In the genomic region with DNA sequence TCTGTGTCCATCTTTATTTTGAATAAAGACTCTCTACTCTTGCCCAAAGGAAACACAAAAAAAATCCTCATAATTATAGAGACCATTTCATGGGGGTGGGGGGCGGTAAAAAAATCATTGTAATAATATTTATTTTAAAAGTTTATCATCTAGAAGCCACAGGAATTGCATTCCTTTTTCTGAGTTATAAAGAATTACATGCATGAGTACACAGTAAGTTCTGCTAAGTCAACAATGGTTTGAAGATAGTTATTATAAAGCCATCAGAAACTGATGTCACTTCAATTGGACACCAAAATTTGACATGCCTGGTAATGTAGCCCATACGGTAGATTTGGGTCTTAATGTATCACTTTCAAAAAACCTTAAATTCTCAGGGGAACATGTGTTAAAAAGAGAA, we compare ENCODE assay signal across 28 cellular contexts.
DNase-seq lines count a peak whose midpoint lies in the region; ATAC-seq and TF ChIP-seq lines count a peak whose summit lies in the region.
"Had no signal": no experiment of that assay in that cellular context is flagged by ENCODE, and none has a peak within 500 bp of the region (broad histone marks: within the 10 kb centered on the region; RNA-seq: fewer than 3 reads in every experiment).

No MANE protein-coding gene starts in this region.

- H3K23ac ChIP-seq in IMR-90 (ENCODE audit: low read depth, low read length) = no peak overlapping the region

- no peak overlapping the region for H2BK20ac ChIP-seq in IMR-90 (ENCODE audit: low read depth, low read length)

- H3K36me3 ChIP-seq in IMR-90 (ENCODE audit: control insufficient read depth, insufficient read depth, low read length) (no peaks in the 10 kb centered on the region), adipocyte (ENCODE audit: control insufficient read depth, insufficient read depth, low read length, severe bottlenecking) (no peaks in the 10 kb centered on the region), skeletal muscle satellite cell (ENCODE audit: insufficient read depth, low read length) (no peaks in the 10 kb centered on the region)
- H3K36me3 ChIP-seq: BE2C, SJSA1 had no signal

- H2BK120ac ChIP-seq in IMR-90 (ENCODE audit: low read depth, low read length) = no peak overlapping the region

- TF ChIP-seq POLR2A in IMR-90 (IDR thresholded peaks at IDR 0.05; ENCODE audit: low read depth, low read length) = no peak

- in situ Hi-C loops in IMR-90 (cut with MboI; ENCODE audit: low sequenced_read_pairs) = loop anchor here (5.0 kb wide), 1 partner anchor 792 kb away; no protein-coding TSS in a partner anchor

- H3K27me3 ChIP-seq in IMR-90 (ENCODE audit: control insufficient read depth, insufficient read depth, low read length) (no peaks in the 10 kb centered on the region; the same call in 1 of the 2 replicates), adipocyte (replicated peaks; ENCODE audit: control insufficient read depth, insufficient read depth, low read length) (no peaks in the 10 kb centered on the region), skeletal muscle satellite cell (ENCODE audit: control insufficient read depth, insufficient read depth, low read length) (no peaks in the 10 kb centered on the region)
- H3K27me3 ChIP-seq: BE2C, SJSA1 had no signal

- H3K18ac ChIP-seq in IMR-90 (ENCODE audit: low read depth, low read length) = peak overlapping the region; percentile 96; the same call in 1 of the 2 replicates

- H3K27ac ChIP-seq in IMR-90 (ENCODE audit: insufficient read depth, low read length) = no peak overlapping the region
- H3K27ac ChIP-seq: A549, GM23248, KMS-11, PC-9, SJSA1 had no signal

- H3K4me3 ChIP-seq in IMR-90 (ENCODE audit: insufficient read depth, low read depth, low read length) (no peak overlapping the region), adipocyte (ENCODE audit: low read length) (no peak overlapping the region), skeletal muscle satellite cell (ENCODE audit: low read length) (no peak overlapping the region)
- H3K4me3 ChIP-seq: A549, GM23248, PC-9, SJSA1 had no signal

- no peak overlapping the region for H3K56ac ChIP-seq in IMR-90 (ENCODE audit: extremely low read depth, insufficient read depth, low read length)

- TF ChIP-seq RAD21 in IMR-90 (IDR thresholded peaks at IDR 0.05; ENCODE audit: low read length) = no peak

- BruUV-seq in IMR-90 (replicated peaks; lab: Mats Ljungman, UMichigan) = no TSS peak

- peak overlapping the region; percentile 95; the same call in 1 of the 2 replicates for H4K5ac ChIP-seq in IMR-90 (ENCODE audit: low read depth, low read length)

- no peak overlapping the region for H2AFZ ChIP-seq in IMR-90 (replicated peaks; ENCODE audit: low read length, poor library complexity)
- H2AFZ ChIP-seq: GM23248, PC-9 had no signal

- no peak overlapping the region for H2AK5ac ChIP-seq in IMR-90 (ENCODE audit: low read depth, low read length)

- no peak for TF ChIP-seq CTCF in IMR-90 (conservative IDR thresholded peaks at IDR 0.05; ENCODE audit: low read depth, low read length)

- peaks cover 3% of the 10 kb centered on the region; the same call in 1 of the 2 replicates for H3K9me1 ChIP-seq in IMR-90 (ENCODE audit: insufficient read depth, low read length)

- H3K14ac ChIP-seq in IMR-90 (replicated peaks; ENCODE audit: low read depth, low read length) = no peak overlapping the region

- POLR2A ChIA-PET in IMR-90 (lab: Charles Lee; ENCODE audit: unreplicated experiment) = no interaction called here

- H3K79me1 ChIP-seq in IMR-90 (ENCODE audit: low read depth in 1 of 2, low read length in 2 of 2) = no peaks in the 10 kb centered on the region

- no CpG with 5 or more reads among the region's 2 CpGs for WGBS in IMR-90 (ENCODE audit: extremely low coverage in 2 of 2, insufficient read length in 1 of 2), 2 experiments

- intact Hi-C loops in IMR-90 (cut with micrococcal nuclease) = loop anchor here (2.0 kb wide), 1 partner anchor 961 kb away; no protein-coding TSS in a partner anchor

- dilution Hi-C loops in IMR-90 (cut with HindIII; ENCODE audit: low sequenced_read_pairs, unreplicated experiment) = no loop called here

- no peak overlapping the region for H4K8ac ChIP-seq in IMR-90 (ENCODE audit: low read depth in 2 of 2, low read length in 2 of 2)

- CTCF ChIA-PET in IMR-90 (lab: Yijun Ruan, JAX) = interaction anchor here (0.5 to 0.6 kb wide), 3 partner anchors 74 to 1010 kb away, joined by 3 to 4 read pairs (median 3); no protein-coding TSS in a partner anchor

- no peak overlapping the region for H2BK5ac ChIP-seq in IMR-90 (ENCODE audit: low read depth, low read length, poor library complexity, severe bottlenecking)

- H3K4me1 ChIP-seq in IMR-90 (ENCODE audit: control insufficient read depth, insufficient read depth, low read length) = peaks cover 7% of the 10 kb centered on the region
- no peaks in the 10 kb centered on the region for H3K4me1 ChIP-seq in adipocyte (ENCODE audit: control insufficient read depth, insufficient read depth, low read length)
- peaks cover 24% of the 10 kb centered on the region for H3K4me1 ChIP-seq in skeletal muscle satellite cell (ENCODE audit: control insufficient read depth, insufficient read depth, low read length)
- H3K4me1 ChIP-seq: A549, BE2C, SJSA1 had no signal

- no peak overlapping the region for H4K91ac ChIP-seq in IMR-90 (ENCODE audit: insufficient read depth, low read depth, low read length)

- H3K9me3 ChIP-seq in IMR-90 (ENCODE audit: control insufficient read depth, insufficient read depth, low read length) (no peaks in the 10 kb centered on the region), adipocyte (ENCODE audit: control insufficient read depth, low read length) (no peaks in the 10 kb centered on the region), skeletal muscle satellite cell (replicated peaks; ENCODE audit: low read length) (no peaks in the 10 kb centered on the region)
- H3K9me3 ChIP-seq: A549, BE2C, SJSA1 had no signal

- H2BK15ac ChIP-seq in IMR-90 (ENCODE audit: low read depth, low read length) = no peak overlapping the region

- DNase-seq in IMR-90 (peak; percentile 9), adipocyte (ENCODE audit: low read depth) (peak; percentile 30), kidney glomerular epithelial cell (lab: John Stamatoyannopoulos, UW) (peak; percentile 51), cerebellar cortex (ENCODE audit: low spot score) (no peak), NCI-H2107 treated with DMSO at 0.1 percent for 48 hours (lab: John Stamatoyannopoulos, UW; ENCODE audit: unreplicated experiment) (no peak)
- DNase-seq: BE2C; CD8-positive, alpha-beta memory T cell; DMS 273 treated with DMSO at 0.1 percent for 48 hours; DMS79; GM23248; H7; NCI-H1048; NCI-H1694 treated with DMSO at 0.1 percent for 48 hours; NCI-H2081; NCI-H2171; NCI-H226; NCI-H510A treated with DMSO at 0.1 percent for 48 hours; NCI-H748 treated with DMSO at 0.1 percent for 48 hours; PC-9; Right ventricle myocardium superior; RPMI8226; T-cell had no signal

- no peaks in the 10 kb centered on the region for H4K20me1 ChIP-seq in IMR-90 (ENCODE audit: insufficient read depth, low read length)

- H3K9ac ChIP-seq in IMR-90 (ENCODE audit: low read depth, low read length) (no peak overlapping the region), adipocyte (ENCODE audit: low read length) (no peak overlapping the region), skeletal muscle satellite cell (ENCODE audit: low read depth, low read length) (no peak overlapping the region)
- H3K9ac ChIP-seq: GM23248, KMS-11 had no signal

- no peak overlapping the region for H2AK9ac ChIP-seq in IMR-90 (replicated peaks; ENCODE audit: low read depth, low read length, poor library complexity)

- peak; percentile 64 for ATAC-seq in IMR-90 (ENCODE audit: low read depth)
- ATAC-seq in HG02642 (IDR thresholded peaks at IDR 0.05; ENCODE audit: poor library complexity, unreplicated experiment) = no peak
- ATAC-seq in GM21360 (IDR thresholded peaks at IDR 0.05; ENCODE audit: unreplicated experiment) = no peak
- ATAC-seq: A549, T-cell had no signal

- H3K4ac ChIP-seq in IMR-90 (ENCODE audit: low read depth, low read length) = no peak overlapping the region

- H3K4me2 ChIP-seq in IMR-90 (ENCODE audit: low read depth, low read length) = peak overlapping the region; percentile 55
- peak overlapping the region; percentile 5 for H3K4me2 ChIP-seq in skeletal muscle satellite cell (ENCODE audit: low read length)
- H3K4me2 ChIP-seq: A549, KMS-11, PC-9 had no signal

TF ChIP-seq in IMR-90, 13 proteins besides CTCF, POLR2A, EP300 and RAD21:
- TF ChIP-seq CHD1 (IDR thresholded peaks at IDR 0.05; ENCODE audit: low read depth, low read length) (no peak), FOS (IDR thresholded peaks at IDR 0.05; ENCODE audit: low read depth, low read length) (no peak), MAFK (IDR thresholded peaks at IDR 0.05; ENCODE audit: low read depth, low read length) (no peak)
- TF ChIP-seq, protein P1, sequence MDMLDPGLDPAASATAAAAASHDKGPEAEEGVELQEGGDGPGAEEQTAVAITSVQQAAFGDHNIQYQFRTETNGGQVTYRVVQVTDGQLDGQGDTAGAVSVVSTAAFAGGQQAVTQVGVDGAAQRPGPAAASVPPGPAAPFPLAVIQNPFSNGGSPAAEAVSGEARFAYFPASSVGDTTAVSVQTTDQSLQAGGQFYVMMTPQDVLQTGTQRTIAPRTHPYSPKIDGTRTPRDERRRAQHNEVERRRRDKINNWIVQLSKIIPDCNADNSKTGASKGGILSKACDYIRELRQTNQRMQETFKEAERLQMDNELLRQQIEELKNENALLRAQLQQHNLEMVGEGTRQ (IDR thresholded peaks at IDR 0.05; ENCODE audit: low read depth, low read length) = no peak
- TF ChIP-seq, protein P2, sequence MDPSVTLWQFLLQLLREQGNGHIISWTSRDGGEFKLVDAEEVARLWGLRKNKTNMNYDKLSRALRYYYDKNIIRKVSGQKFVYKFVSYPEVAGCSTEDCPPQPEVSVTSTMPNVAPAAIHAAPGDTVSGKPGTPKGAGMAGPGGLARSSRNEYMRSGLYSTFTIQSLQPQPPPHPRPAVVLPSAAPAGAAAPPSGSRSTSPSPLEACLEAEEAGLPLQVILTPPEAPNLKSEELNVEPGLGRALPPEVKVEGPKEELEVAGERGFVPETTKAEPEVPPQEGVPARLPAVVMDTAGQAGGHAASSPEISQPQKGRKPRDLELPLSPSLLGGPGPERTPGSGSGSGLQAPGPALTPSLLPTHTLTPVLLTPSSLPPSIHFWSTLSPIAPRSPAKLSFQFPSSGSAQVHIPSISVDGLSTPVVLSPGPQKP (IDR thresholded peaks at IDR 0.05; ENCODE audit: borderline replicate concordance, low read depth, low read length) = no peak

Comparison
In these comparisons a context has a peak if more than half of its experiments do, and no peak if none do; other contexts are left out.
1. DNase-seq: peak in IMR-90 (single experiment), adipocyte (single experiment) and kidney glomerular epithelial cell (single experiment); none in cerebellar cortex (single experiment) and NCI-H2107 treated with DMSO at 0.1 percent for 48 hours (single experiment).